9 cellular contexts compared by ENCODE assay signal in genomic region chr1:51926171-51926812, GRCh38. TPM values are rescaled to one million over a fixed set of nuclear protein-coding genes. Genes with fewer than 3 reads are reported as not detected.
A peak's percentile ranks its signal among the peaks of the same experiment; 100 is the strongest.
DNase-seq lines count a peak whose midpoint lies in the region; ATAC-seq and TF ChIP-seq lines count a peak whose summit lies in the region.
"Had no signal": no experiment of that assay in that cellular context is flagged by ENCODE, and none has a peak within 500 bp of the region (broad histone marks: within the 10 kb centered on the region; RNA-seq: fewer than 3 reads in every experiment).

No MANE protein-coding gene starts in this region.

- ATAC-seq in GM19324 (IDR thresholded peaks at IDR 0.05; ENCODE audit: low FRiP score, unreplicated experiment) (no peak), GM21367 (IDR thresholded peaks at IDR 0.05; ENCODE audit: unreplicated experiment) (no peak)

- no peak for DNase-seq in HFF-Myc (ENCODE audit: extremely low read depth, low read depth)
- peak; percentile 34 for DNase-seq in iPS-NIHi11 (ENCODE audit: low spot score)
- no peak for DNase-seq in NCI-H1048 (lab: John Stamatoyannopoulos, UW)
- no peak for DNase-seq in activated T-helper 2 cell treated with anti-CD3 and anti-CD28 coated beads, Interferon-gamma antibody, Interleukin-2, Interleukin-4, amounts not matched to agents 10 μg/mL and 5 μg/mL and 100 μg/mL, durations not matched to agents 14 hours and 24 hours and 36 hours (ENCODE audit: low spot score)
- DNase-seq: activated T-cell treated with anti-CD3 and anti-CD28 coated beads, Interleukin-2, amount 50 U/mL, for 4 hours had no signal

- no peak overlapping the region for H3K4me2 ChIP-seq in DOHH2 (ENCODE audit: low read length)

- peaks cover 31% of the 10 kb centered on the region; the same call in 1 of the 2 replicates for H3K27me3 ChIP-seq in DOHH2 (ENCODE audit: control insufficient read depth, low read length)

- no peaks in the 10 kb centered on the region for H4K20me1 ChIP-seq in DOHH2 (ENCODE audit: control insufficient read depth, insufficient read depth, low read depth, low read length)

- intact Hi-C loops in activated T-helper 2 cell treated with anti-CD3 and anti-CD28 coated beads, Interferon-gamma antibody, Interleukin-2, Interleukin-4, amounts not matched to agents 10 μg/mL and 5 μg/mL and 100 μg/mL, durations not matched to agents 14 hours and 24 hours and 36 hours (cut with micrococcal nuclease), result no loop called here

- TF ChIP-seq CTCF in DOHH2 (IDR thresholded peaks at IDR 0.05; ENCODE audit: low read depth, low read length, poor library complexity, severe bottlenecking) (peak; percentile 47), HFF-Myc (IDR thresholded peaks at IDR 0.05; ENCODE audit: low read depth, low read length, missing control alignments) (peak; percentile 52), WI38 (IDR thresholded peaks at IDR 0.05; ENCODE audit: low read depth, low read length) (peak; percentile 48)

- H3K9me3 Mint-ChIP-seq in activated T-helper 2 cell treated with anti-CD3 and anti-CD28 coated beads, Interferon-gamma antibody, Interleukin-2, Interleukin-4, amounts not matched to agents 10 μg/mL and 5 μg/mL and 100 μg/mL, durations not matched to agents 14 hours and 24 hours and 36 hours, result no peaks in the 10 kb centered on the region
- H3K9me3 Mint-ChIP-seq: activated T-cell treated with anti-CD3 and anti-CD28 coated beads, Interleukin-2, amount 50 U/mL, for 4 hours had no signal

- no peaks in the 10 kb centered on the region for H3K4me1 ChIP-seq in DOHH2 (ENCODE audit: control insufficient read depth, low read length)

- H3K27me3 Mint-ChIP-seq in activated T-helper 2 cell treated with anti-CD3 and anti-CD28 coated beads, Interferon-gamma antibody, Interleukin-2, Interleukin-4, amounts not matched to agents 10 μg/mL and 5 μg/mL and 100 μg/mL, durations not matched to agents 14 hours and 24 hours and 36 hours (ENCODE audit: low read depth), result peaks cover 16% of the 10 kb centered on the region

- H3F3A ChIP-seq in DOHH2 (ENCODE audit: control insufficient read depth, insufficient read depth), result no peaks in the 10 kb centered on the region

- no peaks in the 10 kb centered on the region for H3K9me2 ChIP-seq in DOHH2 (replicated peaks; ENCODE audit: control insufficient read depth, low read length)

- no peak overlapping the region for H3K27ac Mint-ChIP-seq in activated T-helper 2 cell treated with anti-CD3 and anti-CD28 coated beads, Interferon-gamma antibody, Interleukin-2, Interleukin-4, amounts not matched to agents 10 μg/mL and 5 μg/mL and 100 μg/mL, durations not matched to agents 14 hours and 24 hours and 36 hours

- no peak overlapping the region for H3K4me3 Mint-ChIP-seq in activated T-helper 2 cell treated with anti-CD3 and anti-CD28 coated beads, Interferon-gamma antibody, Interleukin-2, Interleukin-4, amounts not matched to agents 10 μg/mL and 5 μg/mL and 100 μg/mL, durations not matched to agents 14 hours and 24 hours and 36 hours (ENCODE audit: low read depth)
- H3K4me3 Mint-ChIP-seq: activated T-cell treated with anti-CD3 and anti-CD28 coated beads, Interleukin-2, amount 50 U/mL, for 4 hours had no signal

- no peaks in the 10 kb centered on the region for H3K9me3 ChIP-seq in DOHH2 (ENCODE audit: control insufficient read depth, insufficient read depth, low read length)

- no peaks in the 10 kb centered on the region for H3K36me3 Mint-ChIP-seq in activated T-helper 2 cell treated with anti-CD3 and anti-CD28 coated beads, Interferon-gamma antibody, Interleukin-2, Interleukin-4, amounts not matched to agents 10 μg/mL and 5 μg/mL and 100 μg/mL, durations not matched to agents 14 hours and 24 hours and 36 hours (ENCODE audit: low read depth)

- no peak overlapping the region for H3K27ac ChIP-seq in DOHH2 (ENCODE audit: low read depth, low read length)

- H3K36me3 ChIP-seq in DOHH2 (ENCODE audit: control insufficient read depth, low read length), result no peaks in the 10 kb centered on the region

- H3K4me3 ChIP-seq in DOHH2 (ENCODE audit: low read length), result no peak overlapping the region
- H3K4me3 ChIP-seq in HFF-Myc (replicated peaks; ENCODE audit: low read depth, low read length), result no peak overlapping the region
- no peak overlapping the region for H3K4me3 ChIP-seq in WI38 (ENCODE audit: low read depth, low read length)

- H3K79me2 ChIP-seq in DOHH2 (ENCODE audit: control insufficient read depth, low read length), result no peaks in the 10 kb centered on the region

- H3K4me1 Mint-ChIP-seq in activated T-helper 2 cell treated with anti-CD3 and anti-CD28 coated beads, Interferon-gamma antibody, Interleukin-2, Interleukin-4, amounts not matched to agents 10 μg/mL and 5 μg/mL and 100 μg/mL, durations not matched to agents 14 hours and 24 hours and 36 hours (ENCODE audit: low read depth), result no peaks in the 10 kb centered on the region

RNA-seq across cellular contexts. Expression of gene NRDC, which starts 47.8 kb away (rescaled TPM):
- total RNA-seq in activated T-helper 2 cell treated with anti-CD3 and anti-CD28 coated beads, Interferon-gamma antibody, Interleukin-2, Interleukin-4, amounts not matched to agents 10 μg/mL and 5 μg/mL and 100 μg/mL, durations not matched to agents 14 hours and 24 hours and 36 hours, result 177 and 182 TPM in 2 replicates
